19 cellular contexts compared by ENCODE assay signal in genomic region chr2:54438271-54438670, GRCh38. TPM values are rescaled to one million over a fixed set of nuclear protein-coding genes. Genes with fewer than 3 reads are reported as not detected.
A peak's percentile ranks its signal among the peaks of the same experiment; 100 is the strongest.
DNase-seq lines count a peak whose midpoint lies in the region; ATAC-seq and TF ChIP-seq lines count a peak whose summit lies in the region.
"Had no signal": no experiment of that assay in that cellular context is flagged by ENCODE, and none has a peak within 500 bp of the region (broad histone marks: within the 10 kb centered on the region; RNA-seq: fewer than 3 reads in every experiment).

No MANE protein-coding gene starts in this region.

- H3K23ac ChIP-seq in H9 (ENCODE audit: insufficient read length, low read depth, low read length) = no peak overlapping the region

- H3K4me1 ChIP-seq in H9 (ENCODE audit: insufficient read depth, low read length) (no peaks in the 10 kb centered on the region), lower lobe of right lung (peaks cover 65% of the 10 kb centered on the region), upper lobe of right lung (peaks cover 29% of the 10 kb centered on the region)
- H3K4me1 ChIP-seq: BE2C had no signal

- no peak overlapping the region for H2BK5ac ChIP-seq in H9 (ENCODE audit: insufficient read length, low read length)

- no peaks in the 10 kb centered on the region for H4K20me1 ChIP-seq in H9 (ENCODE audit: control insufficient read depth, insufficient read depth, insufficient read length)

- H3K9me3 ChIP-seq in H9 (ENCODE audit: control insufficient read depth, low read depth, low read length) (no peaks in the 10 kb centered on the region), lower lobe of right lung (no peaks in the 10 kb centered on the region), upper lobe of right lung (no peaks in the 10 kb centered on the region)
- H3K9me3 ChIP-seq: BE2C, thoracic aorta had no signal

- peaks cover 0 to 3% of the 10 kb centered on the region in 2 experiments; a peak in 2 of 4 replicates for H3K4me1 Mint-ChIP-seq in H9
- H3K4me1 Mint-ChIP-seq: nephron progenitor cell had no signal

- H2AFZ ChIP-seq in H9 (ENCODE audit: low read length) = no peak overlapping the region

- no peak overlapping the region for H3K27ac ChIP-seq in H9 (ENCODE audit: insufficient read length, low read depth, low read length)
- no peak overlapping the region for H3K27ac ChIP-seq in lower lobe of right lung
- peak overlapping the region; percentile 40 for H3K27ac ChIP-seq in upper lobe of right lung
- H3K27ac ChIP-seq: thoracic aorta, VCaP had no signal

- ATAC-seq in lower lobe of right lung = peak; percentile 20 to 46
- ATAC-seq in upper lobe of right lung = peak; percentile 44

- no peak overlapping the region for H3K18ac ChIP-seq in H9 (ENCODE audit: insufficient read length, low read depth, low read length)

- no peaks in the 10 kb centered on the region for H3K79me1 ChIP-seq in H9 (ENCODE audit: insufficient read depth, low read depth, low read length, poor library complexity, severe bottlenecking)

- no peak overlapping the region for H2BK15ac ChIP-seq in H9 (ENCODE audit: low read depth, low read length)

- no peak for TF ChIP-seq CTCF in H9 (conservative IDR thresholded peaks at IDR 0.05)
- no peak for TF ChIP-seq CTCF in fibroblast of the aortic adventitia (IDR thresholded peaks at IDR 0.05; ENCODE audit: insufficient read depth, low read length)
- no peak for TF ChIP-seq CTCF in lower lobe of right lung (IDR thresholded peaks at IDR 0.05)
- no peak for TF ChIP-seq CTCF in upper lobe of right lung (IDR thresholded peaks at IDR 0.05)

- H2BK120ac ChIP-seq in H9 (ENCODE audit: low read depth, low read length, poor library complexity, severe bottlenecking) = no peak overlapping the region

- no peak overlapping the region for H2BK12ac ChIP-seq in H9 (ENCODE audit: insufficient read length, low read depth, low read length)

- H3K9me3 Mint-ChIP-seq in H9 = no peaks in the 10 kb centered on the region

- H3K14ac ChIP-seq in H9 (ENCODE audit: insufficient read depth, low read length) = no peak overlapping the region

- no peak overlapping the region for H2BK20ac ChIP-seq in H9 (ENCODE audit: low read depth, low read length, poor library complexity, severe bottlenecking)

- no peak overlapping the region for H4K8ac ChIP-seq in H9 (replicated peaks; ENCODE audit: insufficient read length, low read depth, low read length)

- H3K4me3 Mint-ChIP-seq in H9 = no peak overlapping the region
- H3K4me3 Mint-ChIP-seq: nephron progenitor cell had no signal

- H3K36me3 ChIP-seq in lower lobe of right lung = no peaks in the 10 kb centered on the region
- H3K36me3 ChIP-seq in upper lobe of right lung = no peaks in the 10 kb centered on the region
- H3K36me3 ChIP-seq: BE2C, thoracic aorta had no signal

- H3K4ac ChIP-seq in H9 (ENCODE audit: low read depth, low read length) = no peak overlapping the region

- H3K79me2 ChIP-seq in H9 (ENCODE audit: insufficient read depth, low read length) = no peaks in the 10 kb centered on the region

- no peak for DNase-seq in H9
- peak; percentile 87 for DNase-seq in fibroblast of the aortic adventitia (ENCODE audit: low read depth)
- no peak for DNase-seq in lower lobe of right lung
- no peak for DNase-seq in upper lobe of right lung
- no peak for DNase-seq in HUDEP-2 (lab: John Stamatoyannopoulos, UW; ENCODE audit: unreplicated experiment in 76 of 76)
- DNase-seq in occipital lobe (lab: John Stamatoyannopoulos, UW) = no peak
- DNase-seq in NCI-H1092 treated with DMSO at 0.1 percent for 48 hours (lab: John Stamatoyannopoulos, UW) = no peak
- DNase-seq: activated CD4-positive, alpha-beta T cell treated with anti-CD3 and anti-CD28 coated beads, Interleukin-2, amount 50 U/mL, for 1 hour; activated CD8-positive, alpha-beta memory T cell treated with anti-CD3 and anti-CD28 coated beads, Interleukin-2, amount 50 U/mL, for 48 hours; activated effector memory CD4-positive, alpha-beta T cell treated with Interleukin-2 at 50 U/mL for 16 hours; BE2C; COR-L47; DND-41; effector CD4-positive, alpha-beta T cell; Kasumi-1; nephron progenitor cell; SIG-M5 had no signal

- intact Hi-C loops in lower lobe of right lung (cut with DNase I) (no loop called here), upper lobe of right lung (cut with DNase I) (no loop called here)

- H3K27me3 ChIP-seq in H9 (ENCODE audit: insufficient read depth, low read length) (no peaks in the 10 kb centered on the region), lower lobe of right lung (ENCODE audit: low read depth) (no peaks in the 10 kb centered on the region), upper lobe of right lung (no peaks in the 10 kb centered on the region)
- H3K27me3 ChIP-seq: BE2C had no signal

- no peaks in the 10 kb centered on the region for H3K23me2 ChIP-seq in H9 (ENCODE audit: insufficient read length, low read depth, low read length, poor library complexity, severe bottlenecking)

- H4K5ac ChIP-seq in H9 (ENCODE audit: insufficient read length, low read depth, low read length) = no peak overlapping the region

- H3T11ph ChIP-seq in H9 (ENCODE audit: low read length) = no peak overlapping the region

- no peak overlapping the region for H3K56ac ChIP-seq in H9 (ENCODE audit: insufficient read length, low read depth, low read length)

- no peak overlapping the region for H3K4me2 ChIP-seq in H9 (ENCODE audit: insufficient read depth, insufficient read length, low read length)

- H2AK5ac ChIP-seq in H9 (ENCODE audit: insufficient read length, low read length) = no peak overlapping the region

- WGBS in H9 (ENCODE audit: extremely low coverage, insufficient read length, low lambda C conversion rate) = no CpG with 5 or more reads among the region's 7 CpGs

- no peak overlapping the region for H3K4me3 ChIP-seq in fibroblast of the aortic adventitia (ENCODE audit: low read depth, low read length)
- H3K4me3 ChIP-seq in lower lobe of right lung = no peak overlapping the region
- H3K4me3 ChIP-seq in upper lobe of right lung = no peak overlapping the region
- H3K4me3 ChIP-seq: thoracic aorta had no signal

- no peak overlapping the region for H3K27ac Mint-ChIP-seq in H9
- H3K27ac Mint-ChIP-seq: nephron progenitor cell had no signal

- no peaks in the 10 kb centered on the region for H3K27me3 Mint-ChIP-seq in H9 (ENCODE audit: low read depth)

- no peaks in the 10 kb centered on the region for H3K36me3 Mint-ChIP-seq in H9 (ENCODE audit: insufficient read depth in 1 of 3, low read depth in 3 of 3)

- no peak overlapping the region for H4K91ac ChIP-seq in H9 (ENCODE audit: insufficient read length, low read depth, low read length)

- peak overlapping the region; percentile 23 for H3K9ac ChIP-seq in H9 (ENCODE audit: extremely low read depth, insufficient read length, low read length)

RNA-seq across cellular contexts. Expression of gene SPTBN1, which starts 17.9 kb away (rescaled TPM):
- 160 and 164 TPM in 2 replicates for total RNA-seq in H9 (2021)
- total RNA-seq in fibroblast of the aortic adventitia (ENCODE audit: low replicate concordance) = 254 and 293 TPM in 2 replicates
- 601 TPM for total RNA-seq in lower lobe of right lung
- 813 TPM for total RNA-seq in upper lobe of right lung
- total RNA-seq in occipital lobe = 501 TPM
